Comparison of ENCODE assay signal across 11 cellular contexts in the genomic region with DNA sequence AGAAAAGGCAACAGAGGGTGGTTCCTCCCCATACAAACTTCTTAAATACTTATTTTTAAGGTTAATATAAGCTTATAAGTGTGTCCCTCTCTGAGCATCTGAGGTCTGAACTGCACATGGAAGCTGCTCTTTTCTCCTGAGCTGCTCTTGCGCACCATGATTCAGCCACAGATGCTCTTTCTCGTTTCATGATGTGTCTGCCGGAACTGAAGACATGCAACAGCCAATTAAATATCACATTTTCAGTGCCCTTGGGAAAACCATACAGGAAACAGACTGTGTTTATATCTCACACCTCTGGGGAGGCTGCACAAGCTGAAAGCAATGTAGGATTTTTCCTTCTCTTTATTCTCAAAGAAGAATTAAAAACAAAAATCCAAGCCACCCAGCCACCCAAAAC.
A peak's percentile ranks its signal among the peaks of the same experiment; 100 is the strongest.
DNase-seq lines count a peak whose midpoint lies in the region; ATAC-seq and TF ChIP-seq lines count a peak whose summit lies in the region.
"Had no signal": no experiment of that assay in that cellular context is flagged by ENCODE, and none has a peak within 500 bp of the region (broad histone marks: within the 10 kb centered on the region; RNA-seq: fewer than 3 reads in every experiment).

No MANE protein-coding gene starts in this region.

- ATAC-seq in GM19438 (IDR thresholded peaks at IDR 0.05; ENCODE audit: low read depth, unreplicated experiment) = peak; percentile 79
- peak; percentile 73 for ATAC-seq in HG03103 (IDR thresholded peaks at IDR 0.05; ENCODE audit: low read depth, unreplicated experiment)

- 50 to 57% (median 55%) methylated on average over 3 of the region's 3 CpGs for WGBS in adrenal gland, 4 donors

- H3K4me3 ChIP-seq in astrocyte of the spinal cord (ENCODE audit: low read depth, low read length) (no peak overlapping the region), adrenal gland (no peak overlapping the region)

- in situ Hi-C loops in astrocyte of the spinal cord (cut with HindIII; ENCODE audit: low sequenced_read_pairs) = no loop called here

- H3K4me1 ChIP-seq in adrenal gland (replicated peaks in 1 of 2) = no peaks in the 10 kb centered on the region

- TF ChIP-seq CTCF in astrocyte of the spinal cord (IDR thresholded peaks at IDR 0.05; ENCODE audit: low read depth, low read length) (no peak), adrenal gland (IDR thresholded peaks at IDR 0.05) (no peak)

- no peak for TF ChIP-seq POLR2A in adrenal gland (IDR thresholded peaks at IDR 0.05)

- intact Hi-C loops in adrenal gland (cut with DNase I) = no loop called here

- no peak overlapping the region for H3K27ac ChIP-seq in adrenal gland
- H3K27ac ChIP-seq: VCaP had no signal

- DNase-seq in EL (peak; percentile 22), astrocyte of the spinal cord (ENCODE audit: low read depth, low spot score) (peak; percentile 28), HK-2 (ENCODE audit: unreplicated experiment) (no peak), NCI-H146 treated with DMSO at 0.1 percent for 48 hours (lab: John Stamatoyannopoulos, UW; ENCODE audit: unreplicated experiment) (no peak), adrenal gland (no peak)
- DNase-seq in NK-92 treated with Interleukin-12 subunit alpha and Interleukin-12 subunit beta, amount 100 ng/mL, for 24 hours (lab: John Stamatoyannopoulos, UW) = no peak
- DNase-seq: glutamatergic neuron, NCI-H2081 treated with DMSO at 0.1 percent for 48 hours had no signal

- no peaks in the 10 kb centered on the region for H3K27me3 ChIP-seq in adrenal gland

- no peaks in the 10 kb centered on the region for H3K36me3 ChIP-seq in adrenal gland (replicated peaks in 1 of 2)

- no peaks in the 10 kb centered on the region for H3K9me3 ChIP-seq in adrenal gland (replicated peaks in 1 of 3)

Comparison
In these comparisons a context has a peak if more than half of its experiments do, and no peak if none do; other contexts are left out.
1. DNase-seq: peak in EL (single experiment) and astrocyte of the spinal cord (single experiment); none in HK-2 (single experiment), NCI-H146 treated with DMSO at 0.1 percent for 48 hours (single experiment), NK-92 treated with Interleukin-12 subunit alpha and Interleukin-12 subunit beta, amount 100 ng/mL, for 24 hours (single experiment) and adrenal gland (0 of 7).